1 cellular context compared by ENCODE assay signal in the genomic region with DNA sequence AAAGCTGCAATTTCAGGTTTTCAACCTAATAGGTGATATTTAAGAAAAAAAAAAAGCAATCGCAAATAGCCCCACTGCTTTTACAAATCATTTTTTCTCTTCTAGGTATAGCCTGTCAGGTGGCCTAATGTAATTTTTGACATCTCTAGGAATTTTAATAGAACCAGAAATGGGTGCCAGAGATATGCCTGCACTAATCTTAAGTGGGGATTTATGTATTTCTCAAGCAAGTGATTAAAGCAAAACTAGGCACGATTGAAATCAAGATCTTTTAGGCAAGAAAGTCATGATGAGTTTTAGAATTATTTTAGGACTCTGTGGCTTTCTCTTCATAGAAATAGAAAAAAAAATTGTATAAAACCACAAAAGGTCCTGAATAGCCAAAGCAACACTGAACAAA.
TF ChIP-seq lines count a peak whose summit lies in the region.

No MANE protein-coding gene starts in this region.

TF ChIP-seq in GM23338, 12 proteins besides CTCF, POLR2A, EP300 and RAD21 (continued from another document):
- TF ChIP-seq, protein P1, sequence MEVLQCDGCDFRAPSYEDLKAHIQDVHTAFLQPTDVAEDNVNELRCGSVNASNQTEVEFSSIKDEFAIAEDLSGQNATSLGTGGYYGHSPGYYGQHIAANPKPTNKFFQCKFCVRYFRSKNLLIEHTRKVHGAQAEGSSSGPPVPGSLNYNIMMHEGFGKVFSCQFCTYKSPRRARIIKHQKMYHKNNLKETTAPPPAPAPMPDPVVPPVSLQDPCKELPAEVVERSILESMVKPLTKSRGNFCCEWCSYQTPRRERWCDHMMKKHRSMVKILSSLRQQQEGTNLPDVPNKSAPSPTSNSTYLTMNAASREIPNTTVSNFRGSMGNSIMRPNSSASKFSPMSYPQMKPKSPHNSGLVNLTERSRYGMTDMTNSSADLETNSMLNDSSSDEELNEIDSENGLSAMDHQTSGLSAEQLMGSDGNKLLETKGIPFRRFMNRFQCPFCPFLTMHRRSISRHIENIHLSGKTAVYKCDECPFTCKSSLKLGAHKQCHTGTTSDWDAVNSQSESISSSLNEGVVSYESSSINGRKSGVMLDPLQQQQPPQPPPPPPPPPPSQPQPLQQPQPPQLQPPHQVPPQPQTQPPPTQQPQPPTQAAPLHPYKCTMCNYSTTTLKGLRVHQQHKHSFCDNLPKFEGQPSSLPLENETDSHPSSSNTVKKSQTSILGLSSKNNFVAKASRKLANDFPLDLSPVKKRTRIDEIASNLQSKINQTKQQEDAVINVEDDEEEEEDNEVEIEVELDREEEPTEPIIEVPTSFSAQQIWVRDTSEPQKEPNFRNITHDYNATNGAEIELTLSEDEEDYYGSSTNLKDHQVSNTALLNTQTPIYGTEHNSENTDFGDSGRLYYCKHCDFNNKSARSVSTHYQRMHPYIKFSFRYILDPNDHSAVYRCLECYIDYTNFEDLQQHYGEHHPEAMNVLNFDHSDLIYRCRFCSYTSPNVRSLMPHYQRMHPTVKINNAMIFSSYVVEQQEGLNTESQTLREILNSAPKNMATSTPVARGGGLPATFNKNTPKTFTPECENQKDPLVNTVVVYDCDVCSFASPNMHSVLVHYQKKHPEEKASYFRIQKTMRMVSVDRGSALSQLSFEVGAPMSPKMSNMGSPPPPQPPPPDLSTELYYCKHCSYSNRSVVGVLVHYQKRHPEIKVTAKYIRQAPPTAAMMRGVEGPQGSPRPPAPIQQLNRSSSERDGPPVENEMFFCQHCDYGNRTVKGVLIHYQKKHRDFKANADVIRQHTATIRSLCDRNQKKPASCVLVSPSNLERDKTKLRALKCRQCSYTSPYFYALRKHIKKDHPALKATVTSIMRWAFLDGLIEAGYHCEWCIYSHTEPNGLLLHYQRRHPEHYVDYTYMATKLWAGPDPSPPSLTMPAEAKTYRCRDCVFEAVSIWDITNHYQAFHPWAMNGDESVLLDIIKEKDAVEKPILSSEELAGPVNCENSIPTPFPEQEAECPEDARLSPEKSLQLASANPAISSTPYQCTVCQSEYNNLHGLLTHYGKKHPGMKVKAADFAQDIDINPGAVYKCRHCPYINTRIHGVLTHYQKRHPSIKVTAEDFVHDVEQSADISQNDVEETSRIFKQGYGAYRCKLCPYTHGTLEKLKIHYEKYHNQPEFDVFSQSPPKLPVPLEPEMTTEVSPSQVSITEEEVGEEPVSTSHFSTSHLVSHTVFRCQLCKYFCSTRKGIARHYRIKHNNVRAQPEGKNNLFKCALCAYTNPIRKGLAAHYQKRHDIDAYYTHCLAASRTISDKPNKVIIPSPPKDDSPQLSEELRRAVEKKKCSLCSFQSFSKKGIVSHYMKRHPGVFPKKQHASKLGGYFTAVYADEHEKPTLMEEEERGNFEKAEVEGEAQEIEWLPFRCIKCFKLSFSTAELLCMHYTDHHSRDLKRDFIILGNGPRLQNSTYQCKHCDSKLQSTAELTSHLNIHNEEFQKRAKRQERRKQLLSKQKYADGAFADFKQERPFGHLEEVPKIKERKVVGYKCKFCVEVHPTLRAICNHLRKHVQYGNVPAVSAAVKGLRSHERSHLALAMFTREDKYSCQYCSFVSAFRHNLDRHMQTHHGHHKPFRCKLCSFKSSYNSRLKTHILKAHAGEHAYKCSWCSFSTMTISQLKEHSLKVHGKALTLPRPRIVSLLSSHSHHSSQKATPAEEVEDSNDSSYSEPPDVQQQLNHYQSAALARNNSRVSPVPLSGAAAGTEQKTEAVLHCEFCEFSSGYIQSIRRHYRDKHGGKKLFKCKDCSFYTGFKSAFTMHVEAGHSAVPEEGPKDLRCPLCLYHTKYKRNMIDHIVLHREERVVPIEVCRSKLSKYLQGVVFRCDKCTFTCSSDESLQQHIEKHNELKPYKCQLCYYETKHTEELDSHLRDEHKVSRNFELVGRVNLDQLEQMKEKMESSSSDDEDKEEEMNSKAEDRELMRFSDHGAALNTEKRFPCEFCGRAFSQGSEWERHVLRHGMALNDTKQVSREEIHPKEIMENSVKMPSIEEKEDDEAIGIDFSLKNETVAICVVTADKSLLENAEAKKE (CRISPR knock-in tag; IDR thresholded peaks at IDR 0.05), result no peak
